10 cellular contexts compared by ENCODE assay signal in genomic region chr1:100077525-100077924, GRCh38.
DNase-seq lines count a peak whose midpoint lies in the region; ATAC-seq and TF ChIP-seq lines count a peak whose summit lies in the region.
"Had no signal": no experiment of that assay in that cellular context is flagged by ENCODE, and none has a peak within 500 bp of the region (broad histone marks: within the 10 kb centered on the region; RNA-seq: fewer than 3 reads in every experiment).

No MANE protein-coding gene starts in this region.

- no peak for TF ChIP-seq CTCF in GM12864 (IDR thresholded peaks at IDR 0.05; ENCODE audit: low read depth, low read length, missing control alignments)
- TF ChIP-seq CTCF in brain microvascular endothelial cell (IDR thresholded peaks at IDR 0.05; ENCODE audit: low read depth, low read length, missing control alignments) = no peak

- no peaks in the 10 kb centered on the region for H3K27me3 ChIP-seq in brain microvascular endothelial cell (replicated peaks)

- ATAC-seq in GM19463 (IDR thresholded peaks at IDR 0.05; ENCODE audit: unreplicated experiment) (peak; percentile 47), HG03064 (IDR thresholded peaks at IDR 0.05; ENCODE audit: low read depth, unreplicated experiment) (peak; percentile 40)

- no peak overlapping the region for H3K27ac ChIP-seq in brain microvascular endothelial cell
- H3K27ac ChIP-seq: C4-2B had no signal

- peaks cover 24% of the 10 kb centered on the region for H3K36me3 ChIP-seq in brain microvascular endothelial cell (replicated peaks)

- DNase-seq in GM12864 (ENCODE audit: low read depth) = peak; percentile 62
- DNase-seq in brain microvascular endothelial cell = peak; percentile 28
- DNase-seq in stimulated activated CD4-positive, alpha-beta T cell treated with anti-CD3 and anti-CD28 coated beads, Interleukin-15, amount 100 ng/mL, for 24 hours = no peak
- no peak for DNase-seq in SKM-1 treated with dmso at 0.1 percent for 144 hours (lab: John Stamatoyannopoulos, UW; ENCODE audit: unreplicated experiment)
- DNase-seq in NCI-H128 (lab: John Stamatoyannopoulos, UW; ENCODE audit: unreplicated experiment) = no peak
- no peak for DNase-seq in KBM-7

- H3K4me3 ChIP-seq in GM12864 (ENCODE audit: low read depth, low read length) (no peak overlapping the region; the same call in 1 of the 2 replicates), brain microvascular endothelial cell (ENCODE audit: low read depth, low read length) (no peak overlapping the region)
- H3K4me3 ChIP-seq: lung had no signal

- in situ Hi-C loops in brain microvascular endothelial cell (cut with HindIII; ENCODE audit: low pct_ligation_motif_present, low sequenced_read_pairs) = no loop called here
- in situ Hi-C loops in KBM-7 (cut with MboI; ENCODE audit: low pct_unique_long_range_greater_than_20kb, low sequenced_read_pairs) = no loop called here

Comparison
In these comparisons a context has a peak if more than half of its experiments do, and no peak if none do; other contexts are left out.
1. DNase-seq: peak in GM12864 (single experiment) and brain microvascular endothelial cell (single experiment); none in stimulated activated CD4-positive, alpha-beta T cell treated with anti-CD3 and anti-CD28 coated beads, Interleukin-15, amount 100 ng/mL, for 24 hours (single experiment), SKM-1 treated with dmso at 0.1 percent for 144 hours (single experiment), NCI-H128 (single experiment) and KBM-7 (single experiment).